In genomic region chr19:46718157-46718933, GRCh38 we compare ENCODE assay signal across 8 cellular contexts. TPM values are rescaled to one million over a fixed set of nuclear protein-coding genes. Genes with fewer than 3 reads are reported as not detected.
DNase-seq lines count a peak whose midpoint lies in the region; ATAC-seq, FAIRE-seq and TF ChIP-seq lines count a peak whose summit lies in the region.

No MANE protein-coding gene starts in this region.

- ATAC-seq in HG03432 (IDR thresholded peaks at IDR 0.05; ENCODE audit: unreplicated experiment) = peak; percentile 28
- ATAC-seq in HG02970 (IDR thresholded peaks at IDR 0.05; ENCODE audit: low FRiP score, unreplicated experiment) = no peak
- ATAC-seq in HG02588 (IDR thresholded peaks at IDR 0.05; ENCODE audit: unreplicated experiment) = no peak

- peaks cover 22% of the 10 kb centered on the region for H3K36me3 ChIP-seq in bronchial epithelial cell (ENCODE audit: control insufficient read depth, insufficient read depth, low read length)

- H3K4me1 Mint-ChIP-seq in nephron = peaks cover 9% of the 10 kb centered on the region

- no peaks in the 10 kb centered on the region for H3K9me3 Mint-ChIP-seq in nephron

- H3K27me3 Mint-ChIP-seq in nephron (ENCODE audit: low read depth) = no peaks in the 10 kb centered on the region

- no peak for FAIRE-seq in bronchial epithelial cell (lab: Jason Lieb, UNC)

- H3K4me3 Mint-ChIP-seq in nephron = peak overlapping the region; percentile 97 to 98 (median 98)

- DNase-seq in DMS53 treated with DMSO at 0.1 percent for 48 hours (lab: John Stamatoyannopoulos, UW; ENCODE audit: unreplicated experiment) = peak; percentile 35
- peak; percentile 86 for DNase-seq in UCSD-AML1 (lab: John Stamatoyannopoulos, UW; ENCODE audit: unreplicated experiment)
- peak; percentile 41 for DNase-seq in bronchial epithelial cell (ENCODE audit: low read depth)
- DNase-seq in superior temporal gyrus (ENCODE audit: extremely low spot score) = no peak

- TF ChIP-seq CTCF in bronchial epithelial cell (IDR thresholded peaks at IDR 0.05; ENCODE audit: insufficient read depth, low read length, severe bottlenecking) = no peak
- TF ChIP-seq CTCF in nephron (IDR thresholded peaks at IDR 0.05; ENCODE audit: unreplicated experiment in 3 of 3) = no peak

- H3K36me3 Mint-ChIP-seq in nephron (ENCODE audit: low read depth) = peaks cover 13% of the 10 kb centered on the region

- H3K27ac Mint-ChIP-seq in nephron = peak overlapping the region; percentile 48 to 83 (median 55)

- no peaks in the 10 kb centered on the region for H3K27me3 ChIP-seq in bronchial epithelial cell (ENCODE audit: control insufficient read depth, insufficient read depth, low read length)

- H3K4me3 ChIP-seq in bronchial epithelial cell (ENCODE audit: low read depth, low read length) = no peak overlapping the region

RNA-seq across cellular contexts. Expression of gene PRKD2, which starts 1.4 kb away (rescaled TPM):
- 18.8 and 24.5 TPM in 2 replicates for total RNA-seq in bronchial epithelial cell

RNA-seq across cellular contexts. Expression of gene FKRP, which starts 27.5 kb away (rescaled TPM):
- 5.8 and 9.9 TPM in 2 replicates for total RNA-seq in bronchial epithelial cell

RNA-seq across cellular contexts. Expression of gene STRN4, which starts 27.9 kb away (rescaled TPM):
- 60.3 and 90.6 TPM in 2 replicates for total RNA-seq in bronchial epithelial cell

RNA-seq across cellular contexts. Expression of gene DACT3, which starts 57.4 kb away (rescaled TPM):
- under 0.01 and 0.13 TPM in 2 replicates for total RNA-seq in bronchial epithelial cell
